Comparison of ENCODE assay signal across 2 cellular contexts in genomic region chr11:65332591-65332990, GRCh38. TPM values are rescaled to one million over a fixed set of nuclear protein-coding genes. Genes with fewer than 3 reads are reported as not detected.
"Had no signal": no experiment of that assay in that cellular context is flagged by ENCODE, and none has a peak within 500 bp of the region (broad histone marks: within the 10 kb centered on the region; RNA-seq: fewer than 3 reads in every experiment).

No MANE protein-coding gene starts in this region.

RNA-seq across cellular contexts. Expression of gene CDC42EP2, which starts 17.9 kb away (rescaled TPM):
- polyA plus RNA-seq: IgD-negative memory B cell had no signal

RNA-seq across cellular contexts. Expression of gene TIGD3, which starts 22.0 kb away (rescaled TPM):
- total RNA-seq: GM23248 had no signal
- polyA plus RNA-seq: GM23248 had no signal
